ENCODE assay signal across 8 cellular contexts in the genomic region with DNA sequence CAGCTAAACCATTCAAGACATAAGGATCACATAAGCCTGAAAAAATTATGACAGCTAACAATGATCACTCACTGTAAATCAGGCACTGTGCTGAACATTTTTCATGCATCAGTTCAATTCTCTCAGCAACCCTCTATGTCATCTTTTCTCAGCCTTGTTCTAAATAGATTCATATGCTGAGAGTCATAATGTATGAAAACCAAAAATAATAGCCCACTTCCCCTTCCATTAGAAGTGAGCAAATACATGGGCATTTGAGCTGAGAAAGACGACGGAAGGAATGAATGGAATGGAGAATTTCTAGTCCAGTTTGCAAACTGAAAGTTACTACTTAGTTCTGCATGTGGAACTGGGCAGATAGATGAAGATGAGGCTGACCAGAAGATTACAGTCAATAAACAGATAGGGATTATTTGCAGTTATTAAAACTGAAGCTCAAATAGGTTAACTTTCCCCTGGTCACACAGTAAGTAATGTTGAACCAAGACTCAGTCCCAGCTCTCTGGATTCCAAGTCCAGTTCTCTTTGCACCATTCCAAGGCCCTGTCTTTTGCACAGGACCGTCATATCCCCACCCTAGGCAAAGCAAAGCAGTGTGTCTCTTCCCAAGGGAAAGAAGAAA. TPM values are rescaled to one million over a fixed set of nuclear protein-coding genes. Genes with fewer than 3 reads are reported as not detected.
DNase-seq lines count a peak whose midpoint lies in the region; ATAC-seq, FAIRE-seq and TF ChIP-seq lines count a peak whose summit lies in the region.

No MANE protein-coding gene starts in this region.

- intact Hi-C loops in left lung (cut with DNase I), result no loop called here

- no peaks in the 10 kb centered on the region for H3K9me3 ChIP-seq in left lung

- peaks cover 10 to 44% of the 10 kb centered on the region in 2 donors for H3K4me1 ChIP-seq in left lung

- peak overlapping the region; percentile 60 for H3K4me3 Mint-ChIP-seq in glutamatergic neuron (ENCODE audit: unreplicated experiment)

- H3K27me3 ChIP-seq in left lung, result peaks cover 0 to 10% of the 10 kb centered on the region in 2 donors

- H3K36me3 Mint-ChIP-seq in glutamatergic neuron (ENCODE audit: unreplicated experiment), result no peaks in the 10 kb centered on the region

- peaks cover 26% of the 10 kb centered on the region for H3K4me1 Mint-ChIP-seq in glutamatergic neuron (ENCODE audit: low read depth, unreplicated experiment)

- H3K27ac ChIP-seq in left lung, result no peak overlapping the region

- H3K4me3 ChIP-seq in left lung, result no peak overlapping the region

- H3K27me3 Mint-ChIP-seq in glutamatergic neuron (ENCODE audit: unreplicated experiment), result peaks cover 3% of the 10 kb centered on the region

- DNase-seq in AG08395 (ENCODE audit: low spot score), result peak; percentile 56
- DNase-seq in RCC 7860 (ENCODE audit: low spot score), result peak; percentile 21
- no peak for DNase-seq in glutamatergic neuron
- DNase-seq in left lung, result no peak
- DNase-seq in cerebellar cortex (ENCODE audit: low spot score), result no peak
- no peak for DNase-seq in NCI-H345 treated with DMSO at 0.1 percent for 48 hours (lab: John Stamatoyannopoulos, UW; ENCODE audit: unreplicated experiment)
- DNase-seq in activated CD8-positive, alpha-beta memory T cell treated with anti-CD3 and anti-CD28 coated beads for 24 hours, result no peak

- peak; percentile 19 for ATAC-seq in GM19351 (IDR thresholded peaks at IDR 0.05; ENCODE audit: unreplicated experiment)
- ATAC-seq in left lung, result no peak

- no peak for FAIRE-seq in RCC 7860 (lab: Jason Lieb, UNC)

- H3K27ac Mint-ChIP-seq in glutamatergic neuron (ENCODE audit: unreplicated experiment), result no peak overlapping the region

- no peaks in the 10 kb centered on the region for H3K36me3 ChIP-seq in left lung

- peaks cover 9% of the 10 kb centered on the region for H3K9me3 Mint-ChIP-seq in glutamatergic neuron (ENCODE audit: unreplicated experiment)

- no peak for TF ChIP-seq CTCF in glutamatergic neuron (IDR thresholded peaks at IDR 0.05; ENCODE audit: partially characterized antibody, unreplicated experiment)
- no peak for TF ChIP-seq CTCF in left lung (IDR thresholded peaks at IDR 0.05)

RNA-seq across cellular contexts. Expression of gene SH3RF1, which starts 1.6 kb away (rescaled TPM):
- total RNA-seq in glutamatergic neuron (ENCODE audit: unreplicated experiment) (35.2 TPM), left lung (10 to 100 TPM; 24.0 to 39.4 TPM)

Comparison
In these comparisons a context has a peak if more than half of its experiments do, and no peak if none do; other contexts are left out.
1. DNase-seq: peak in AG08395 (single experiment) and RCC 7860 (single experiment); none in glutamatergic neuron (single experiment), left lung (0 of 2), cerebellar cortex (single experiment), NCI-H345 treated with DMSO at 0.1 percent for 48 hours (single experiment) and activated CD8-positive, alpha-beta memory T cell treated with anti-CD3 and anti-CD28 coated beads for 24 hours (single experiment).